Comparison of ENCODE assay signal across 1 cellular context in genomic region chr18:74256190-74256589, GRCh38.
TF ChIP-seq lines count a peak whose summit lies in the region.

No MANE protein-coding gene starts in this region.

TF ChIP-seq in SK-N-SH, 30 proteins besides CTCF, POLR2A, EP300 and RAD21:
- TF ChIP-seq MEF2A (IDR thresholded peaks at IDR 0.05; ENCODE audit: borderline replicate concordance, low read depth) (no peak), GABPA (IDR thresholded peaks at IDR 0.05; ENCODE audit: low read depth) (no peak), PBX3 (IDR thresholded peaks at IDR 0.05) (no peak), FOXM1 (IDR thresholded peaks at IDR 0.05; ENCODE audit: low read depth) (no peak), RCOR1 (IDR thresholded peaks at IDR 0.05; ENCODE audit: low read length) (peak; percentile 57; the same call in 1 of the 2 replicates), POLR2AphosphoS5 (IDR thresholded peaks at IDR 0.05; ENCODE audit: low read depth, low read length) (no peak), SIN3A (IDR thresholded peaks at IDR 0.05; ENCODE audit: borderline replicate concordance, low read depth, low read length) (no peak), FOSL2 (IDR thresholded peaks at IDR 0.05; ENCODE audit: borderline replicate concordance, low read depth) (no peak), EZH2phosphoT487 (IDR thresholded peaks at IDR 0.05; ENCODE audit: borderline replicate concordance, low read depth) (no peak), FOXJ3 (CRISPR knock-in tag; IDR thresholded peaks at IDR 0.05) (peak; percentile 66), ELF1 (IDR thresholded peaks at IDR 0.05) (no peak), NFIC (IDR thresholded peaks at IDR 0.05; ENCODE audit: borderline replicate concordance) (no peak), GATA2 (CRISPR knock-in tag; IDR thresholded peaks at IDR 0.05) (peak; percentile 85; the same call in 1 of the 2 replicates), TCF12 (IDR thresholded peaks at IDR 0.05) (no peak), YY1 (IDR thresholded peaks at IDR 0.05; ENCODE audit: low read depth) (no peak), RXRA (IDR thresholded peaks at IDR 0.05; ENCODE audit: borderline replicate concordance, low read depth) (no peak), TEAD4 (IDR thresholded peaks at IDR 0.05; ENCODE audit: borderline replicate concordance, insufficient read depth) (no peak), CHD2 (IDR thresholded peaks at IDR 0.05; ENCODE audit: low read length, partially characterized antibody) (no peak), TAF1 (IDR thresholded peaks at IDR 0.05; ENCODE audit: borderline replicate concordance, low read depth, low read length) (no peak)
- TF ChIP-seq, protein P1, sequence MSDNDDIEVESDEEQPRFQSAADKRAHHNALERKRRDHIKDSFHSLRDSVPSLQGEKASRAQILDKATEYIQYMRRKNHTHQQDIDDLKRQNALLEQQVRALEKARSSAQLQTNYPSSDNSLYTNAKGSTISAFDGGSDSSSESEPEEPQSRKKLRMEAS (IDR thresholded peaks at IDR 0.05; ENCODE audit: low read depth), result no peak
- TF ChIP-seq, protein P2, sequence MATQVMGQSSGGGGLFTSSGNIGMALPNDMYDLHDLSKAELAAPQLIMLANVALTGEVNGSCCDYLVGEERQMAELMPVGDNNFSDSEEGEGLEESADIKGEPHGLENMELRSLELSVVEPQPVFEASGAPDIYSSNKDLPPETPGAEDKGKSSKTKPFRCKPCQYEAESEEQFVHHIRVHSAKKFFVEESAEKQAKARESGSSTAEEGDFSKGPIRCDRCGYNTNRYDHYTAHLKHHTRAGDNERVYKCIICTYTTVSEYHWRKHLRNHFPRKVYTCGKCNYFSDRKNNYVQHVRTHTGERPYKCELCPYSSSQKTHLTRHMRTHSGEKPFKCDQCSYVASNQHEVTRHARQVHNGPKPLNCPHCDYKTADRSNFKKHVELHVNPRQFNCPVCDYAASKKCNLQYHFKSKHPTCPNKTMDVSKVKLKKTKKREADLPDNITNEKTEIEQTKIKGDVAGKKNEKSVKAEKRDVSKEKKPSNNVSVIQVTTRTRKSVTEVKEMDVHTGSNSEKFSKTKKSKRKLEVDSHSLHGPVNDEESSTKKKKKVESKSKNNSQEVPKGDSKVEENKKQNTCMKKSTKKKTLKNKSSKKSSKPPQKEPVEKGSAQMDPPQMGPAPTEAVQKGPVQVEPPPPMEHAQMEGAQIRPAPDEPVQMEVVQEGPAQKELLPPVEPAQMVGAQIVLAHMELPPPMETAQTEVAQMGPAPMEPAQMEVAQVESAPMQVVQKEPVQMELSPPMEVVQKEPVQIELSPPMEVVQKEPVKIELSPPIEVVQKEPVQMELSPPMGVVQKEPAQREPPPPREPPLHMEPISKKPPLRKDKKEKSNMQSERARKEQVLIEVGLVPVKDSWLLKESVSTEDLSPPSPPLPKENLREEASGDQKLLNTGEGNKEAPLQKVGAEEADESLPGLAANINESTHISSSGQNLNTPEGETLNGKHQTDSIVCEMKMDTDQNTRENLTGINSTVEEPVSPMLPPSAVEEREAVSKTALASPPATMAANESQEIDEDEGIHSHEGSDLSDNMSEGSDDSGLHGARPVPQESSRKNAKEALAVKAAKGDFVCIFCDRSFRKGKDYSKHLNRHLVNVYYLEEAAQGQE (IDR thresholded peaks at IDR 0.05; ENCODE audit: low read depth, low read length), result no peak
- TF ChIP-seq, protein P3, sequence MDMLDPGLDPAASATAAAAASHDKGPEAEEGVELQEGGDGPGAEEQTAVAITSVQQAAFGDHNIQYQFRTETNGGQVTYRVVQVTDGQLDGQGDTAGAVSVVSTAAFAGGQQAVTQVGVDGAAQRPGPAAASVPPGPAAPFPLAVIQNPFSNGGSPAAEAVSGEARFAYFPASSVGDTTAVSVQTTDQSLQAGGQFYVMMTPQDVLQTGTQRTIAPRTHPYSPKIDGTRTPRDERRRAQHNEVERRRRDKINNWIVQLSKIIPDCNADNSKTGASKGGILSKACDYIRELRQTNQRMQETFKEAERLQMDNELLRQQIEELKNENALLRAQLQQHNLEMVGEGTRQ (IDR thresholded peaks at IDR 0.05; ENCODE audit: borderline replicate concordance, low read depth, low read length), result no peak
TF ChIP-seq in SK-N-SH: peak in this region for 3.
